In genomic region chr19:36528194-36528920, GRCh38 we compare ENCODE assay signal across 8 cellular contexts. TPM values are rescaled to one million over a fixed set of nuclear protein-coding genes. Genes with fewer than 3 reads are reported as not detected.
DNase-seq lines count a peak whose midpoint lies in the region; ATAC-seq lines count a peak whose summit lies in the region.

Gene ZNF260, minus strand, starts transcription at chr19:36528271. Its CDS starts 13,033 bp downstream, at chr19:36515238.

- peak within 1 kb of the TSS; percentile 96 to 99 (median 98) for H3K4me3 Mint-ChIP-seq in CD8-positive, alpha-beta memory T cell
- peak within 1 kb of the TSS; percentile 92 to 99 for H3K4me3 Mint-ChIP-seq in effector memory CD8-positive, alpha-beta T cell

- no peaks in the 10 kb centered on the region for H3K27me3 ChIP-seq in CD8-positive, alpha-beta memory T cell (ENCODE audit: insufficient read depth, low read length, poor library complexity, severe bottlenecking)

- H3K27ac Mint-ChIP-seq in CD8-positive, alpha-beta memory T cell = peak within 1 kb of the TSS; percentile 75 to 98 (median 96)
- peak within 1 kb of the TSS; percentile 91 to 99 for H3K27ac Mint-ChIP-seq in effector memory CD8-positive, alpha-beta T cell

- ATAC-seq in GM19467 (IDR thresholded peaks at IDR 0.05; ENCODE audit: unreplicated experiment) = peak; percentile 90
- ATAC-seq in effector memory CD8-positive, alpha-beta T cell (replicated peaks) = peak; percentile 83

- peaks cover 6% of the 10 kb centered on the region for H3K9me3 ChIP-seq in CD8-positive, alpha-beta memory T cell (ENCODE audit: low read length)

- H3K36me3 ChIP-seq in CD8-positive, alpha-beta memory T cell (ENCODE audit: insufficient read depth, low read length) = peaks cover 7% of the 10 kb centered on the region

- H3K27me3 Mint-ChIP-seq in CD8-positive, alpha-beta memory T cell = peaks cover 0 to 2% of the 10 kb centered on the region in 2 donors
- H3K27me3 Mint-ChIP-seq in effector memory CD8-positive, alpha-beta T cell = no peaks in the 10 kb centered on the region

- H3K9me3 Mint-ChIP-seq in CD8-positive, alpha-beta memory T cell = peaks cover 6 to 59% (median 33%) of the 10 kb centered on the region in 5 donors
- peaks cover 2 to 7% of the 10 kb centered on the region in 2 donors for H3K9me3 Mint-ChIP-seq in effector memory CD8-positive, alpha-beta T cell

- H3K36me3 Mint-ChIP-seq in CD8-positive, alpha-beta memory T cell = peaks cover 16 to 49% (median 43%) of the 10 kb centered on the region in 3 donors
- peaks cover 22% of the 10 kb centered on the region for H3K36me3 Mint-ChIP-seq in effector memory CD8-positive, alpha-beta T cell (ENCODE audit: insufficient read depth)

- CTCF ChIA-PET in CD8-positive, alpha-beta memory T cell (lab: Charles Lee) = interaction anchor here (0.6 to 1.0 kb wide), 2 partner anchors 225 to 313 kb away, joined by 3 read pairs; partner anchors contain the start of gene ZNF146

- H3K4me1 ChIP-seq in CD8-positive, alpha-beta memory T cell (ENCODE audit: insufficient read depth, low read length) = peaks cover 20% of the 10 kb centered on the region

- DNase-seq in CD8-positive, alpha-beta memory T cell = peak; percentile 87 to 92 (median 91)
- peak; percentile 100 for DNase-seq in HS-27A (ENCODE audit: low read depth)
- DNase-seq in NOMO-1 (lab: John Stamatoyannopoulos, UW; ENCODE audit: unreplicated experiment in 2 of 2) = peak; percentile 88 to 95
- peak; percentile 79 to 94 (median 80) for DNase-seq in activated CD8-positive, alpha-beta memory T cell treated with anti-CD3 and anti-CD28 coated beads for 48 hours (ENCODE audit: low read depth in 2 of 3, low spot score in 2 of 3)
- peak; percentile 88 to 92 (median 89) for DNase-seq in effector memory CD8-positive, alpha-beta T cell
- DNase-seq in medulla oblongata (ENCODE audit: extremely low spot score) = peak; percentile 99
- DNase-seq in stimulated activated CD4-positive, alpha-beta T cell treated with anti-CD3 and anti-CD28 coated beads, TNF-alpha, amount 100 ng/mL, for 48 hours (ENCODE audit: low read depth in 3 of 3) = peak; percentile 86 to 90 (median 87)

- peak within 1 kb of the TSS; percentile 97 for H3K4me3 ChIP-seq in CD8-positive, alpha-beta memory T cell (ENCODE audit: low read length)

- H3K27ac ChIP-seq in CD8-positive, alpha-beta memory T cell (ENCODE audit: low read depth, low read length) = peak within 1 kb of the TSS; percentile 86

- H3K4me1 Mint-ChIP-seq in CD8-positive, alpha-beta memory T cell = peaks cover 23 to 32% (median 28%) of the 10 kb centered on the region in 3 donors
- H3K4me1 Mint-ChIP-seq in effector memory CD8-positive, alpha-beta T cell (ENCODE audit: low read depth in 2 of 2) = peaks cover 20 to 22% of the 10 kb centered on the region in 2 donors

- POLR2A ChIA-PET in CD8-positive, alpha-beta memory T cell (lab: Charles Lee) = interaction anchor here (0.6 to 2.7 kb wide), 10 partner anchors 39 to 689 kb away, joined by 3 to 24 read pairs (median 6); partner anchors contain the start of genes ZNF146, ZNF345, ZNF382 and ZNF383

RNA-seq across cellular contexts. Expression of gene ZNF260, which starts in this region (rescaled TPM):
- 10 to 100 TPM in 1 of 2 experiments, 1 to 10 TPM in 1; 6.9 to 10.3 TPM for total RNA-seq in CD8-positive, alpha-beta memory T cell
- 7.1 TPM for polyA plus RNA-seq in CD8-positive, alpha-beta memory T cell

Comparison
In these comparisons a context has a peak if more than half of its experiments do, and no peak if none do; other contexts are left out.
1. Peak in every context shown above with its lines: DNase-seq, ATAC-seq, H3K4me3 ChIP-seq and H3K27ac ChIP-seq.